In the genomic region with DNA sequence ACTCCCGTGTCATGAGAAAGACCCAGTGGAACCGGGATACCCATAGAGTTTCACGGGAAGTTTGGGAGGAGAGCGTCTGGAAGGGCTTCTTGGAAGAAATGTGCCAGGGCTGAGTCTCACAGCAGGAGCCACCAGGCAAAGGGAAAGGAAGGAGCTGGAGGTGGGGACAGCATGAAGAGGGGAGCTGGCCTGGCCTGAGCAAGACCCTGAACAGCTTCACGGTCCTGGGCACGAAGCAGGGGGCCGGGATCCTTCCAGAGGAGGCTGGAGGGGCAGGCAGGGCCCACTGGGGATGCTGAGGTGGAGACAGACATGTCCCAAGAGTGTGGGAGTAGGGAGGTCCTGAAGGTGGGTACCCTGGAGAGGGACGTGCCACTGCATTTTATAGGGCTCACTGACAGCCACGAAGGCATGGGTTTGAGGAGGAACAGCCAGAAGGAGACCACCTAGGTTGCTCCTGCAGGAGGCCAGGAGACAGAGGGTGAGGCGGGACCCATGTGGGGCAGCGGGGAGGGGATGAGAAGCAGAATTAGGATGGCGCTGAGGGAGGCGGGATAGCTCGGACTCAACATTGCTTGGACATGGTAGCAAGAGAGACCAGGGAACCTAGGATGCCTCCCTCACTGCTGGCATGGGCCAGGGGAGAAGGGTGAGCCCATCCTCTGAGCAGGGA, we compare ENCODE assay signal across 19 cellular contexts.
DNase-seq lines count a peak whose midpoint lies in the region; ATAC-seq and TF ChIP-seq lines count a peak whose summit lies in the region.
"Had no signal": no experiment of that assay in that cellular context is flagged by ENCODE, and none has a peak within 500 bp of the region (broad histone marks: within the 10 kb centered on the region; RNA-seq: fewer than 3 reads in every experiment).

No MANE protein-coding gene starts in this region.

- intact Hi-C loops in Right ventricle myocardium superior (cut with DNase I), result no loop called here
- intact Hi-C loops in heart right ventricle (cut with DNase I), result no loop called here
- intact Hi-C loops in OCI-LY7 (cut with micrococcal nuclease; ENCODE audit: unreplicated experiment), result loop anchor here (2.0 kb wide), 1 partner anchor 59 kb away; no protein-coding TSS in a partner anchor
- intact Hi-C loops in dendritic cell treated with granulocyte-macrophage colony-stimulating factor and Interleukin-4, amounts not matched to agents 40 ng/mL and 50 ng/mL, for 4 days (cut with micrococcal nuclease), result no loop called here

- H3K9me3 ChIP-seq in heart right ventricle (peaks cover 0 to 22% (median 0%) of the 10 kb centered on the region in 11 donors), OCI-LY7 (ENCODE audit: low read length) (peaks cover 37% of the 10 kb centered on the region)
- H3K9me3 ChIP-seq: esophagus squamous epithelium, uterus had no signal

- peaks cover 81% of the 10 kb centered on the region for H3K4me1 Mint-ChIP-seq in dendritic cell treated with granulocyte-macrophage colony-stimulating factor and Interleukin-4, amounts not matched to agents 40 ng/mL and 50 ng/mL, for 4 days (ENCODE audit: low read depth)
- peaks cover 60% of the 10 kb centered on the region for H3K4me1 Mint-ChIP-seq in stimulated activated naive CD8-positive, alpha-beta T cell treated with anti-CD3 and anti-CD28 coated beads, Interleukin-15, amount 100 ng/mL, for 72 hours
- H3K4me1 Mint-ChIP-seq: H9 had no signal

- no TSS peak for BruUV-seq in OCI-LY7 (replicated peaks; lab: Mats Ljungman, UMichigan)

- WGBS in heart right ventricle, 2 donors, result 96% methylated on average over 14 of the region's 14 CpGs

- H3K79me2 ChIP-seq in OCI-LY7 (ENCODE audit: insufficient read depth, low read depth, low read length), result no peaks in the 10 kb centered on the region

- H3K4me2 ChIP-seq in OCI-LY7 (ENCODE audit: low read length), result peak overlapping the region; percentile 79

- H3K4me3 ChIP-seq in heart right ventricle (no peak overlapping the region), OCI-LY7 (ENCODE audit: low read depth, low read length, poor library complexity, severe bottlenecking) (peak overlapping the region; percentile 47)
- H3K4me3 ChIP-seq: esophagus squamous epithelium, uterus had no signal

- no peaks in the 10 kb centered on the region for H4K20me1 ChIP-seq in OCI-LY7 (ENCODE audit: insufficient read depth, low read length)

- ATAC-seq in Right ventricle myocardium superior (ENCODE audit: poor library complexity) (no peak), heart right ventricle (no peak)
- no peak for ATAC-seq in stimulated activated naive CD8-positive, alpha-beta T cell treated with anti-CD3 and anti-CD28 coated beads, Interleukin-15, amount 100 ng/mL, for 72 hours

- peaks cover 1% of the 10 kb centered on the region for H3K27me3 Mint-ChIP-seq in dendritic cell treated with granulocyte-macrophage colony-stimulating factor and Interleukin-4, amounts not matched to agents 40 ng/mL and 50 ng/mL, for 4 days
- H3K27me3 Mint-ChIP-seq in stimulated activated naive CD8-positive, alpha-beta T cell treated with anti-CD3 and anti-CD28 coated beads, Interleukin-15, amount 100 ng/mL, for 72 hours, result no peaks in the 10 kb centered on the region

- no peak overlapping the region for H3K4me3 Mint-ChIP-seq in dendritic cell treated with granulocyte-macrophage colony-stimulating factor and Interleukin-4, amounts not matched to agents 40 ng/mL and 50 ng/mL, for 4 days
- H3K4me3 Mint-ChIP-seq in stimulated activated naive CD8-positive, alpha-beta T cell treated with anti-CD3 and anti-CD28 coated beads, Interleukin-15, amount 100 ng/mL, for 72 hours, result peak overlapping the region; percentile 40 to 41
- H3K4me3 Mint-ChIP-seq: H9 had no signal

- peaks cover 9 to 60% (median 18%) of the 10 kb centered on the region in 9 donors for H3K4me1 ChIP-seq in heart right ventricle
- H3K4me1 ChIP-seq in OCI-LY7 (ENCODE audit: insufficient read depth, low read length, poor library complexity, severe bottlenecking), result peaks cover 54% of the 10 kb centered on the region
- H3K4me1 ChIP-seq: uterus had no signal

- H3K9me2 ChIP-seq in OCI-LY7 (ENCODE audit: insufficient read depth, low read length), result no peaks in the 10 kb centered on the region

- DNase-seq in Right ventricle myocardium superior (peak; percentile 15), heart right ventricle (no peak), OCI-LY7 (ENCODE audit: low spot score) (no peak), NCI-H146 treated with DMSO at 0.1 percent for 48 hours (lab: John Stamatoyannopoulos, UW; ENCODE audit: unreplicated experiment) (no peak), COLO829 (ENCODE audit: low spot score) (no peak)
- no peak for DNase-seq in stimulated activated naive CD8-positive, alpha-beta T cell treated with anti-CD3 and anti-CD28 coated beads, Interleukin-15, amount 100 ng/mL, for 72 hours
- DNase-seq in activated CD4-positive, CD25-positive, alpha-beta regulatory T cell treated with anti-CD3 and anti-CD28 coated beads, Interleukin-2, amount 50 U/mL, for 72 hours, result no peak
- DNase-seq: activated B cell treated with CpG ODN at 0.5 μM for 24 hours; caudate nucleus; esophagus squamous epithelium; H9; NCI-H1048; NCI-H2081; NCI-H510A treated with DMSO at 0.1 percent for 48 hours; SHP77; stimulated activated CD4-positive, alpha-beta T cell treated with anti-CD3 and anti-CD28 coated beads, Interleukin-1b, Interleukin-23, amount 100 ng/mL, for 48 hours; substantia nigra; uterus had no signal

- no peak overlapping the region for H2AFZ ChIP-seq in OCI-LY7 (ENCODE audit: low read length)

- CTCF ChIA-PET in OCI-LY7 (lab: Charles Lee; ENCODE audit: unreplicated experiment), result no interaction called here

- H3K27me3 ChIP-seq in heart right ventricle, result no peaks in the 10 kb centered on the region
- H3K27me3 ChIP-seq: esophagus squamous epithelium, uterus had no signal

- POLR2A ChIA-PET in OCI-LY7 (lab: Charles Lee), result interaction anchor here (2.6 kb wide), 1 partner anchor 10 kb away, joined by 18 read pairs; no protein-coding TSS in a partner anchor

- TF ChIP-seq CTCF in heart right ventricle (IDR thresholded peaks at IDR 0.05), result no peak
- no peak for TF ChIP-seq CTCF in OCI-LY7 (conservative IDR thresholded peaks at IDR 0.05; ENCODE audit: low read length)

- H3K36me3 ChIP-seq in heart right ventricle (no peaks in the 10 kb centered on the region), OCI-LY7 (ENCODE audit: insufficient read depth, low read length) (peaks cover 55% of the 10 kb centered on the region)
- H3K36me3 ChIP-seq: esophagus squamous epithelium, uterus had no signal

- no peaks in the 10 kb centered on the region for H3K36me3 Mint-ChIP-seq in dendritic cell treated with granulocyte-macrophage colony-stimulating factor and Interleukin-4, amounts not matched to agents 40 ng/mL and 50 ng/mL, for 4 days (ENCODE audit: low read depth)

- peak overlapping the region in 1 of 10 donors; percentile 59 for H3K27ac ChIP-seq in heart right ventricle
- H3K27ac ChIP-seq in OCI-LY7 (ENCODE audit: low read depth, low read length, poor library complexity, severe bottlenecking), result peak overlapping the region; percentile 95
- H3K27ac ChIP-seq: uterus had no signal

- peaks cover 9% of the 10 kb centered on the region for H3K9me3 Mint-ChIP-seq in dendritic cell treated with granulocyte-macrophage colony-stimulating factor and Interleukin-4, amounts not matched to agents 40 ng/mL and 50 ng/mL, for 4 days
- peaks cover 11 to 44% of the 10 kb centered on the region in 2 donors for H3K9me3 Mint-ChIP-seq in stimulated activated naive CD8-positive, alpha-beta T cell treated with anti-CD3 and anti-CD28 coated beads, Interleukin-15, amount 100 ng/mL, for 72 hours

- H3K27ac Mint-ChIP-seq in dendritic cell treated with granulocyte-macrophage colony-stimulating factor and Interleukin-4, amounts not matched to agents 40 ng/mL and 50 ng/mL, for 4 days, result peak overlapping the region; percentile 53
- H3K27ac Mint-ChIP-seq in stimulated activated naive CD8-positive, alpha-beta T cell treated with anti-CD3 and anti-CD28 coated beads, Interleukin-15, amount 100 ng/mL, for 72 hours, result peak overlapping the region in 1 of 2 donors; percentile 8
- H3K27ac Mint-ChIP-seq: H9 had no signal
